In the genomic region with DNA sequence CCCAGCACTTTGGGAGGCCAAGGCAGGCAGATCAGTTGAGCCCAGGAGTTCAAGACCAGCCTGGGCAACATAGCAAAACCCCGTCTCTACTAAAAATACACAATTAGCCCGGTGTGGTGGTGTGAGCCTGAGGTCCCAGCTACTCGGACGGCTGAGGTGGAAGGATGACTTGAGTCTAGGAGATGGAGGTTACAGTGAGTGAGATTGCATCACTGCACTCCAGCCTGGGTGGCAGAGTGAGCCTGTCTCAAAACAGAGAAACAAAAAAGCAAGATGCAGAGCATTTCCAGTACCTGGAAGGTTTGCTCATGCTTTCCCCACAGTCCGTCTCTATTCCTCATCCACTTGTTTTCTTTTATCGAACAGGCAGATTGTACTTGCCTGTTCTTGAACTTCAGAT, we compare ENCODE assay signal across 27 cellular contexts. TPM values are rescaled to one million over a fixed set of nuclear protein-coding genes. Genes with fewer than 3 reads are reported as not detected.
DNase-seq lines count a peak whose midpoint lies in the region; ATAC-seq, FAIRE-seq and TF ChIP-seq lines count a peak whose summit lies in the region.
"Had no signal": no experiment of that assay in that cellular context is flagged by ENCODE, and none has a peak within 500 bp of the region (broad histone marks: within the 10 kb centered on the region; RNA-seq: fewer than 3 reads in every experiment).

No MANE protein-coding gene starts in this region.

- H3K4me3 ChIP-seq in HepG2 (replicated peaks in 1 of 3; ENCODE audit: insufficient read depth in 1 of 3, low read depth in 2 of 3, low read length in 3 of 3), result no peak overlapping the region
- no peak overlapping the region for H3K4me3 ChIP-seq in right lobe of liver
- H3K4me3 ChIP-seq in coronary artery, result no peak overlapping the region
- no peak overlapping the region for H3K4me3 ChIP-seq in mesendoderm (ENCODE audit: low read length)
- H3K4me3 ChIP-seq: A549; BLaER1 treated with 17β-estradiol and CSF1 and Interleukin-3, amounts not matched to agents 10 nM and 100 nM; GM12878; GM23338 had no signal

- H3K27ac ChIP-seq in HepG2 (ENCODE audit: extremely low read length, insufficient read depth, low read length), result no peak overlapping the region
- no peak overlapping the region for H3K27ac ChIP-seq in right lobe of liver
- H3K27ac ChIP-seq in coronary artery, result no peak overlapping the region
- H3K27ac ChIP-seq in mesendoderm (ENCODE audit: low read depth, low read length), result no peak overlapping the region
- H3K27ac ChIP-seq: A549; BLaER1 treated with 17β-estradiol and CSF1 and Interleukin-3, amounts not matched to agents 10 nM and 100 nM had no signal

- BruUV-seq in HepG2 (replicated peaks; lab: Mats Ljungman, UMichigan), result no TSS peak

- no peak overlapping the region for H2BK5ac ChIP-seq in mesendoderm (ENCODE audit: low read length)

- H3K79me1 ChIP-seq in mesendoderm (ENCODE audit: low read length), result no peaks in the 10 kb centered on the region

- H3K36me3 Mint-ChIP-seq in endothelial cell (ENCODE audit: low read depth, unreplicated experiment), result no peaks in the 10 kb centered on the region
- H3K36me3 Mint-ChIP-seq: CD14-positive monocyte; CD8-positive, alpha-beta memory T cell had no signal

- ATAC-seq in HepG2 (no peak), right lobe of liver (no peak), GM18502 (IDR thresholded peaks at IDR 0.05; ENCODE audit: poor library complexity, unreplicated experiment) (no peak)
- ATAC-seq: A549, GM12878, GM23338, HCT116 had no signal

- no peak overlapping the region for H4K8ac ChIP-seq in mesendoderm (ENCODE audit: low read depth, low read length)

- no peak for TF ChIP-seq RAD21 in HepG2 (CRISPR knock-in tag; IDR thresholded peaks at IDR 0.05)

- no peak overlapping the region for H3K4ac ChIP-seq in mesendoderm (ENCODE audit: low read depth, low read length)

- peaks cover 13% of the 10 kb centered on the region for H3K27me3 Mint-ChIP-seq in endothelial cell (ENCODE audit: unreplicated experiment)
- H3K27me3 Mint-ChIP-seq: CD4-positive, alpha-beta T cell had no signal

- CTCF ChIA-PET in HepG2 (lab: Yijun Ruan, JAX; ENCODE audit: low intra/inter-chr PET ratio, low total read pairs), result no interaction called here

- no peaks in the 10 kb centered on the region for H3K9me3 ChIP-seq in HepG2 (ENCODE audit: low read length)
- no peaks in the 10 kb centered on the region for H3K9me3 ChIP-seq in right lobe of liver
- H3K9me3 ChIP-seq: A549; BE2C; BLaER1 treated with 17β-estradiol and CSF1 and Interleukin-3, amounts not matched to agents 10 nM and 100 nM had no signal

- DNase-seq in HepG2 (ENCODE audit: low spot score), result no peak
- DNase-seq in right lobe of liver, result no peak
- peak; percentile 22 for DNase-seq in coronary artery (ENCODE audit: low spot score)
- DNase-seq in mesendoderm, result no peak
- DNase-seq in endothelial cell (ENCODE audit: low spot score), result no peak
- DNase-seq: 8988T; ACHN; AML-193; BE2C; CD4-positive, alpha-beta T cell; CD8-positive, alpha-beta memory T cell; DMS 273 treated with DMSO at 0.1 percent for 48 hours; DMS79; EL; GDM1; H9; HFFc6 had no signal

- no peaks in the 10 kb centered on the region for H3K36me3 ChIP-seq in HepG2 (replicated peaks in 1 of 2; ENCODE audit: control insufficient read depth in 1 of 2, insufficient read depth in 2 of 2, low read length in 2 of 2)
- no peaks in the 10 kb centered on the region for H3K36me3 ChIP-seq in right lobe of liver
- no peaks in the 10 kb centered on the region for H3K36me3 ChIP-seq in mesendoderm (ENCODE audit: control insufficient read depth, insufficient read depth, low read length)
- H3K36me3 ChIP-seq: BE2C; BLaER1 treated with 17β-estradiol and CSF1 and Interleukin-3, amounts not matched to agents 10 nM and 100 nM had no signal

- POLR2A ChIA-PET in HepG2 (lab: Yijun Ruan, JAX), result no interaction called here

- no peaks in the 10 kb centered on the region for H4K20me1 ChIP-seq in HepG2 (ENCODE audit: insufficient read depth, low read length)

- H3K4me1 ChIP-seq in HepG2 (ENCODE audit: insufficient read depth, low read length) (peaks cover 6% of the 10 kb centered on the region), right lobe of liver (peaks cover 0 to under 1% (median 0%) of the 10 kb centered on the region in 4 donors), mesendoderm (ENCODE audit: control insufficient read depth, low read depth, low read length) (no peaks in the 10 kb centered on the region)
- H3K4me1 ChIP-seq: BE2C had no signal

- WGBS in HepG2 (ENCODE audit: low lambda C conversion rate), result 64% methylated on average over 6 of the region's 6 CpGs
- 83% methylated on average over 6 of the region's 6 CpGs for WGBS in right lobe of liver (ENCODE audit: insufficient coverage, low coverage, low lambda C conversion rate, missing lambda C conversion rate)
- WGBS in mesendoderm (ENCODE audit: extremely low coverage, insufficient coverage, low lambda C conversion rate), result no CpG with 5 or more reads among the region's 6 CpGs

- peaks cover 0 to 15% of the 10 kb centered on the region in 2 experiments; a peak in 1 of 5 replicates for H3K27me3 ChIP-seq in HepG2 (ENCODE audit: control insufficient read depth in 1 of 2, insufficient read depth in 2 of 2, low read length in 2 of 2)
- no peaks in the 10 kb centered on the region for H3K27me3 ChIP-seq in right lobe of liver
- H3K27me3 ChIP-seq in mesendoderm (ENCODE audit: insufficient read depth, low read length, poor library complexity), result no peaks in the 10 kb centered on the region
- H3K27me3 ChIP-seq: BE2C had no signal

- in situ Hi-C loops in HepG2 (cut with HindIII; ENCODE audit: extremely low pct_ligation_motif_present, low pct_unique_long_range_greater_than_20kb), result no loop called here

- TF ChIP-seq EP300 in HepG2 (IDR thresholded peaks at IDR 0.05; ENCODE audit: low read depth in 2 of 2, low read length in 2 of 2) (no peak), HepG2 (CRISPR knock-in tag; IDR thresholded peaks at IDR 0.05; ENCODE audit: borderline replicate concordance) (no peak)

- TF ChIP-seq POLR2A in HepG2 (IDR thresholded peaks at IDR 0.05; ENCODE audit: insufficient read depth in 1 of 2, low read depth in 2 of 2, low read length in 2 of 2) (no peak), right lobe of liver (IDR thresholded peaks at IDR 0.05) (no peak)

- H2AFZ ChIP-seq in HepG2 (ENCODE audit: low read length), result no peak overlapping the region
- H2AFZ ChIP-seq: GM23338 had no signal

- no peak for TF ChIP-seq CTCF in HepG2 (CRISPR knock-in tag; IDR thresholded peaks at IDR 0.05)
- no peak for TF ChIP-seq CTCF in right lobe of liver (IDR thresholded peaks at IDR 0.05)
- TF ChIP-seq CTCF in coronary artery (IDR thresholded peaks at IDR 0.05), result no peak
- TF ChIP-seq CTCF in endothelial cell (IDR thresholded peaks at IDR 0.05; ENCODE audit: unreplicated experiment), result no peak

- H2BK15ac ChIP-seq in mesendoderm (replicated peaks; ENCODE audit: low read depth), result no peak overlapping the region

- H3K4me3 Mint-ChIP-seq in endothelial cell (ENCODE audit: unreplicated experiment), result no peak overlapping the region
- H3K4me3 Mint-ChIP-seq: CD14-positive monocyte; CD4-positive, alpha-beta T cell; GM23338; H9; HFFc6 had no signal

- no peak overlapping the region for H4K5ac ChIP-seq in mesendoderm (ENCODE audit: low read length)

- no peak overlapping the region for H2AK5ac ChIP-seq in mesendoderm (ENCODE audit: low read length)

- H3K27ac Mint-ChIP-seq in endothelial cell (ENCODE audit: unreplicated experiment), result no peak overlapping the region
- H3K27ac Mint-ChIP-seq: CD4-positive, alpha-beta T cell; CD8-positive, alpha-beta memory T cell; GM23338; HFFc6 had no signal

- H3K4me1 Mint-ChIP-seq in endothelial cell (ENCODE audit: unreplicated experiment), result peaks cover 6% of the 10 kb centered on the region

- no peak for FAIRE-seq in HepG2 (lab: Jason Lieb, UNC)
- FAIRE-seq: A549, D721Med, GM12878, GM18507 had no signal

- H3K18ac ChIP-seq in mesendoderm (ENCODE audit: low read length), result no peak overlapping the region

- peak overlapping the region; percentile 12 for H3K56ac ChIP-seq in mesendoderm (ENCODE audit: low read length)

- intact Hi-C loops in HepG2 (cut with micrococcal nuclease; ENCODE audit: unreplicated experiment), result no loop called here
- intact Hi-C loops in right lobe of liver (cut with DNase I), result no loop called here

- H3K23ac ChIP-seq in mesendoderm (ENCODE audit: low read length), result no peak overlapping the region

- no peak overlapping the region for H3K4me2 ChIP-seq in HepG2 (ENCODE audit: low read depth, low read length)
- no peak overlapping the region for H3K4me2 ChIP-seq in mesendoderm (ENCODE audit: low read length)
- H3K4me2 ChIP-seq: A549; BLaER1 treated with 17β-estradiol and CSF1 and Interleukin-3, amounts not matched to agents 10 nM and 100 nM; GM23338 had no signal

- no peaks in the 10 kb centered on the region for H3K9me3 Mint-ChIP-seq in endothelial cell (ENCODE audit: unreplicated experiment)
- H3K9me3 Mint-ChIP-seq: CD4-positive, alpha-beta T cell; CD8-positive, alpha-beta memory T cell; HFFc6 had no signal

- H3K79me2 ChIP-seq in HepG2 (ENCODE audit: insufficient read depth, low read length) (peaks cover 10% of the 10 kb centered on the region), mesendoderm (ENCODE audit: control insufficient read depth, insufficient read depth, low read length) (peaks cover 8% of the 10 kb centered on the region)

- no peak overlapping the region for H3K9ac ChIP-seq in HepG2 (ENCODE audit: insufficient read depth, low read depth, low read length)
- H3K9ac ChIP-seq in mesendoderm (ENCODE audit: low read length), result no peak overlapping the region
- H3K9ac ChIP-seq: BLaER1 treated with 17β-estradiol and CSF1 and Interleukin-3, amounts not matched to agents 10 nM and 100 nM had no signal

- no peak overlapping the region for H2BK120ac ChIP-seq in mesendoderm (ENCODE audit: low read depth, low read length)

RNA-seq across cellular contexts. Expression of a gene that starts 3.8 kb away (rescaled TPM):
- total RNA-seq in HepG2 (2016; rRNA removed; fragmentation: Illumina TruSeq; extraction: Trizol) (19.5 and 51.3 TPM in 2 replicates), right lobe of liver (100 to 1,000 TPM in 1 of 6 experiments, 10 to 100 TPM in 5; 26.2 to 109 (median 51.9) TPM), endothelial cell (ENCODE audit: unreplicated experiment) (32.8 TPM)
- total RNA-seq in HepG2 (2016; cell fraction: cytosol; rRNA removed; fragmentation: Illumina TruSeq; extraction: Trizol; ENCODE audit: low read depth), result 13.0 and 13.1 TPM in 2 replicates
- 19.8 and 48.1 TPM in 2 replicates for total RNA-seq in HepG2 (2016; cell fraction: insoluble cytoplasmic fraction; rRNA removed; fragmentation: Illumina TruSeq; extraction: Trizol)
- 12.9 and 15.5 TPM in 2 replicates for total RNA-seq in HepG2 (2016; cell fraction: membrane; rRNA removed; fragmentation: Illumina TruSeq; extraction: Trizol)
- total RNA-seq in HepG2 (2016; cell fraction: nucleus; rRNA removed; fragmentation: Illumina TruSeq; extraction: Trizol), result 46.1 and 55.1 TPM in 2 replicates
- polyA plus RNA-seq in HepG2 (2011; rRNA removed), result 65.3 and 74.3 TPM in 2 replicates
- 68.0 and 77.8 TPM in 2 replicates for polyA plus RNA-seq in HepG2 (2011; cell fraction: cytosol; rRNA removed)
- polyA plus RNA-seq in HepG2 (2011; cell fraction: nucleus; rRNA removed), result 56.4 and 59.5 TPM in 2 replicates
- 60.1 and 65.8 TPM in 2 replicates for polyA plus RNA-seq in HepG2 (2012)
- 9.4 and 9.5 TPM in 2 replicates for polyA plus RNA-seq in HepG2 (2016; cell fraction: cytosol; fragmentation: Illumina TruSeq; extraction: Trizol; ENCODE audit: low read depth)
- polyA plus RNA-seq in HepG2 (2016; cell fraction: insoluble cytoplasmic fraction; fragmentation: Illumina TruSeq; extraction: Trizol; ENCODE audit: low read depth), result 26.4 and 30.6 TPM in 2 replicates
- 13.4 and 13.9 TPM in 2 replicates for polyA plus RNA-seq in HepG2 (2016; cell fraction: membrane; fragmentation: Illumina TruSeq; extraction: Trizol; ENCODE audit: low read depth)
- 125 and 129 TPM in 2 replicates for polyA plus RNA-seq in HepG2 (2016; cell fraction: nucleus; fragmentation: Illumina TruSeq; extraction: Trizol; ENCODE audit: insufficient read depth, low read depth)
- 15.2 and 37.2 TPM in 2 replicates for polyA minus RNA-seq in HepG2 (2011; rRNA and poly(A)+ RNA removed; ENCODE audit: low replicate concordance)
- 23.6 and 33.0 TPM in 2 replicates for polyA minus RNA-seq in HepG2 (2011; cell fraction: cytosol; rRNA and poly(A)+ RNA removed)
- 37.1 and 44.5 TPM in 2 replicates for polyA minus RNA-seq in HepG2 (2011; cell fraction: nucleus; rRNA and poly(A)+ RNA removed)
- 28.4 TPM for polyA plus RNA-seq in mesendoderm (2013, experiment 1 of 2)
- polyA plus RNA-seq in mesendoderm (2013, experiment 2 of 2), result 27.6 TPM

RNA-seq across cellular contexts. Expression of a gene that starts 35.5 kb away (rescaled TPM):
- total RNA-seq in HepG2 (2016; rRNA removed; fragmentation: Illumina TruSeq; extraction: Trizol), result not detected in 2 replicates
- not detected in 2 replicates for total RNA-seq in HepG2 (2016; cell fraction: cytosol; rRNA removed; fragmentation: Illumina TruSeq; extraction: Trizol; ENCODE audit: low read depth)
- total RNA-seq in HepG2 (2016; cell fraction: insoluble cytoplasmic fraction; rRNA removed; fragmentation: Illumina TruSeq; extraction: Trizol), result not detected in 2 replicates
- total RNA-seq in HepG2 (2016; cell fraction: membrane; rRNA removed; fragmentation: Illumina TruSeq; extraction: Trizol), result not detected in 2 replicates
- total RNA-seq in HepG2 (2016; cell fraction: nucleus; rRNA removed; fragmentation: Illumina TruSeq; extraction: Trizol), result not detected in 2 replicates
- 0.04 TPM in 1 of 2 replicates, not detected in the other for polyA plus RNA-seq in HepG2 (2011; rRNA removed)
- not detected in 2 replicates for polyA plus RNA-seq in HepG2 (2011; cell fraction: cytosol; rRNA removed)
- polyA plus RNA-seq in HepG2 (2011; cell fraction: nucleus; rRNA removed), result 0.03 TPM in 2 replicates
- polyA plus RNA-seq in HepG2 (2012), result not detected in 2 replicates
- polyA plus RNA-seq in HepG2 (2016; cell fraction: cytosol; fragmentation: Illumina TruSeq; extraction: Trizol; ENCODE audit: low read depth), result not detected in 2 replicates
- not detected in 2 replicates for polyA plus RNA-seq in HepG2 (2016; cell fraction: insoluble cytoplasmic fraction; fragmentation: Illumina TruSeq; extraction: Trizol; ENCODE audit: low read depth)
- not detected in 2 replicates for polyA plus RNA-seq in HepG2 (2016; cell fraction: membrane; fragmentation: Illumina TruSeq; extraction: Trizol; ENCODE audit: low read depth)
- not detected in 2 replicates for polyA plus RNA-seq in HepG2 (2016; cell fraction: nucleus; fragmentation: Illumina TruSeq; extraction: Trizol; ENCODE audit: insufficient read depth, low read depth)
- not detected in 2 replicates for polyA minus RNA-seq in HepG2 (2011; rRNA and poly(A)+ RNA removed; ENCODE audit: low replicate concordance)
- polyA minus RNA-seq in HepG2 (2011; cell fraction: cytosol; rRNA and poly(A)+ RNA removed), result not detected in 2 replicates
- polyA minus RNA-seq in HepG2 (2011; cell fraction: nucleus; rRNA and poly(A)+ RNA removed), result not detected in 2 replicates
- under 1 TPM; 0.12 to 0.65 (median 0.25) TPM for total RNA-seq in right lobe of liver
- 2.2 TPM for polyA plus RNA-seq in mesendoderm (2013, experiment 1 of 2)
- 1.9 TPM for polyA plus RNA-seq in mesendoderm (2013, experiment 2 of 2)
- 1.1 TPM for total RNA-seq in endothelial cell (ENCODE audit: unreplicated experiment)
- total RNA-seq: CD8-positive, alpha-beta memory T cell; GM12878; H4; HFFc6 had no signal
- polyA plus RNA-seq: CD14-positive monocyte; CD8-positive, alpha-beta memory T cell had no signal
